ENCODE assay signal across 15 cellular contexts in the genomic region with DNA sequence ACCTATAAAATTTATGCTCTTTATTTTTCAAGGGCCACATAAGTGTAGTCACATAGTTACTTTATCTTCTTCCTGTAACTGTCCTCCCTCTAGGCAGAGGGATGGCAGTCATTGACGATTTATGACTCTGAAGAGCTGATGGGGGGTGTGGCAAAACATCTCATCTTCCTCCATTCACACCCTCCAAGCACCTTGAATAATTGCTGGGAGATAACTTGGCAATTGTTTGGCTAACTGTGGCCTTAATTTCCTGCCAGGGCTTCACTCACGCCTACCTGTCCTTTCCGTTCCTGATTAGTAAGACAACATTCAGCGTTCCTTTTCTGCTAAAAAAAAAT.
DNase-seq lines count a peak whose midpoint lies in the region; ATAC-seq, FAIRE-seq and TF ChIP-seq lines count a peak whose summit lies in the region.
"Had no signal": no experiment of that assay in that cellular context is flagged by ENCODE, and none has a peak within 500 bp of the region (broad histone marks: within the 10 kb centered on the region; RNA-seq: fewer than 3 reads in every experiment).

No MANE protein-coding gene starts in this region.

- no peak for TF ChIP-seq RAD21 in HepG2 (CRISPR knock-in tag; IDR thresholded peaks at IDR 0.05)

- H4K20me1 ChIP-seq in HepG2 (ENCODE audit: insufficient read depth, low read length): no peaks in the 10 kb centered on the region
- H4K20me1 ChIP-seq in OCI-LY7 (ENCODE audit: insufficient read depth, low read length): no peaks in the 10 kb centered on the region

- no peaks in the 10 kb centered on the region for H3K9me3 ChIP-seq in right lobe of liver
- no peaks in the 10 kb centered on the region for H3K9me3 ChIP-seq in HepG2 (ENCODE audit: low read length)
- H3K9me3 ChIP-seq in OCI-LY7 (ENCODE audit: low read length): no peaks in the 10 kb centered on the region
- H3K9me3 ChIP-seq in upper lobe of right lung: no peaks in the 10 kb centered on the region
- H3K9me3 ChIP-seq: BE2C had no signal

- in situ Hi-C loops in HepG2 (cut with HindIII; ENCODE audit: extremely low pct_ligation_motif_present, low pct_unique_long_range_greater_than_20kb): no loop called here

- H3K4me2 ChIP-seq in HepG2 (ENCODE audit: low read depth, low read length) (no peak overlapping the region), OCI-LY7 (ENCODE audit: low read length) (peak overlapping the region; percentile 55)

- BruUV-seq in HepG2 (replicated peaks; lab: Mats Ljungman, UMichigan) (no TSS peak), OCI-LY7 (replicated peaks; lab: Mats Ljungman, UMichigan) (no TSS peak)

- H3K9me2 ChIP-seq in OCI-LY7 (ENCODE audit: insufficient read depth, low read length): no peaks in the 10 kb centered on the region

- TF ChIP-seq EP300 in HepG2 (IDR thresholded peaks at IDR 0.05; ENCODE audit: low read depth in 2 of 2, low read length in 2 of 2) (no peak), HepG2 (CRISPR knock-in tag; IDR thresholded peaks at IDR 0.05; ENCODE audit: borderline replicate concordance) (no peak)

- H3K4me1 ChIP-seq in right lobe of liver (peaks cover 0 to 46% (median 17%) of the 10 kb centered on the region in 4 donors), HepG2 (ENCODE audit: insufficient read depth, low read length) (no peaks in the 10 kb centered on the region), OCI-LY7 (ENCODE audit: insufficient read depth, low read length, poor library complexity, severe bottlenecking) (peaks cover 42% of the 10 kb centered on the region), foreskin keratinocyte (peaks cover 25% of the 10 kb centered on the region), upper lobe of right lung (peaks cover 20% of the 10 kb centered on the region)

- TF ChIP-seq CTCF in right lobe of liver (IDR thresholded peaks at IDR 0.05) (no peak), HepG2 (CRISPR knock-in tag; IDR thresholded peaks at IDR 0.05) (no peak), OCI-LY7 (conservative IDR thresholded peaks at IDR 0.05; ENCODE audit: low read length) (no peak), foreskin keratinocyte (conservative IDR thresholded peaks at IDR 0.05) (no peak), upper lobe of right lung (IDR thresholded peaks at IDR 0.05) (no peak)

- no peaks in the 10 kb centered on the region for H3K27me3 ChIP-seq in right lobe of liver
- no peaks in the 10 kb centered on the region for H3K27me3 ChIP-seq in HepG2 (ENCODE audit: control insufficient read depth in 1 of 2, insufficient read depth in 2 of 2, low read length in 2 of 2)
- no peaks in the 10 kb centered on the region for H3K27me3 ChIP-seq in foreskin keratinocyte
- no peaks in the 10 kb centered on the region for H3K27me3 ChIP-seq in upper lobe of right lung
- H3K27me3 ChIP-seq: BE2C had no signal

- 27% methylated on average over 4 of the region's 4 CpGs for WGBS in right lobe of liver (ENCODE audit: insufficient coverage, low coverage, low lambda C conversion rate, missing lambda C conversion rate)
- 46% methylated on average over 4 of the region's 4 CpGs for WGBS in HepG2 (ENCODE audit: low lambda C conversion rate)

- no peak overlapping the region for H3K9ac ChIP-seq in HepG2 (ENCODE audit: insufficient read depth, low read depth, low read length)

- TF ChIP-seq POLR2A in right lobe of liver (IDR thresholded peaks at IDR 0.05): no peak
- TF ChIP-seq POLR2A in HepG2 (IDR thresholded peaks at IDR 0.05; ENCODE audit: insufficient read depth in 1 of 2, low read depth in 2 of 2, low read length in 2 of 2): no peak

- no peak for FAIRE-seq in HepG2 (lab: Jason Lieb, UNC)
- FAIRE-seq: kidney had no signal

- no peaks in the 10 kb centered on the region for H3K79me2 ChIP-seq in HepG2 (ENCODE audit: insufficient read depth, low read length)
- H3K79me2 ChIP-seq in OCI-LY7 (ENCODE audit: insufficient read depth, low read depth, low read length): no peaks in the 10 kb centered on the region

- POLR2A ChIA-PET in HepG2 (lab: Yijun Ruan, JAX): no interaction called here
- POLR2A ChIA-PET in OCI-LY7 (lab: Charles Lee): interaction anchor here (0.5 to 1.0 kb wide), 3 partner anchors 15 to 215 kb away, joined by 3 read pairs; no protein-coding TSS in a partner anchor

- DNase-seq in right lobe of liver: no peak
- DNase-seq in HepG2 (ENCODE audit: low spot score): no peak
- DNase-seq in OCI-LY7 (ENCODE audit: low spot score): no peak
- DNase-seq in foreskin keratinocyte: no peak
- no peak for DNase-seq in upper lobe of right lung
- no peak for DNase-seq in MV-4-11 (lab: John Stamatoyannopoulos, UW)
- DNase-seq in stimulated activated naive CD4-positive, alpha-beta T cell treated with Interleukin-2 at 50 U/mL for 16 hours (lab: John Stamatoyannopoulos, UW): no peak
- DNase-seq in NCI-H526 (lab: John Stamatoyannopoulos, UW): no peak
- DNase-seq: activated CD8-positive, alpha-beta memory T cell treated with anti-CD3 and anti-CD28 coated beads, Interleukin-2, amount 50 U/mL, for 4 hours; BE2C; foreskin melanocyte; kidney; NCI-H446; Right ventricle myocardium superior had no signal

- CTCF ChIA-PET in HepG2 (lab: Yijun Ruan, JAX; ENCODE audit: low intra/inter-chr PET ratio, low total read pairs) (no interaction called here), OCI-LY7 (lab: Charles Lee; ENCODE audit: unreplicated experiment) (no interaction called here)

- H3K36me3 ChIP-seq in right lobe of liver (peaks cover 0 to 2% (median 0%) of the 10 kb centered on the region in 4 donors), HepG2 (replicated peaks in 1 of 2; ENCODE audit: control insufficient read depth in 1 of 2, insufficient read depth in 2 of 2, low read length in 2 of 2) (no peaks in the 10 kb centered on the region), OCI-LY7 (ENCODE audit: insufficient read depth, low read length) (no peaks in the 10 kb centered on the region), upper lobe of right lung (peaks cover 24% of the 10 kb centered on the region)
- H3K36me3 ChIP-seq: BE2C had no signal

- H3K27ac ChIP-seq in right lobe of liver: peak overlapping the region in 2 of 3 donors; percentile 61 to 77
- no peak overlapping the region for H3K27ac ChIP-seq in HepG2 (ENCODE audit: extremely low read length, insufficient read depth, low read length)
- no peak overlapping the region for H3K27ac ChIP-seq in OCI-LY7 (ENCODE audit: low read depth, low read length, poor library complexity, severe bottlenecking)
- H3K27ac ChIP-seq in foreskin keratinocyte: peak overlapping the region; percentile 62
- H3K27ac ChIP-seq in upper lobe of right lung: peak overlapping the region; percentile 56

- intact Hi-C loops in right lobe of liver (cut with DNase I): no loop called here
- intact Hi-C loops in HepG2 (cut with micrococcal nuclease; ENCODE audit: unreplicated experiment): no loop called here
- intact Hi-C loops in OCI-LY7 (cut with micrococcal nuclease; ENCODE audit: unreplicated experiment): no loop called here
- intact Hi-C loops in upper lobe of right lung (cut with DNase I): no loop called here

- ATAC-seq in right lobe of liver (no peak), HepG2 (no peak), foreskin keratinocyte (peak; percentile 13), upper lobe of right lung (no peak)

- H3K4me3 ChIP-seq in right lobe of liver (no peak overlapping the region), HepG2 (replicated peaks in 1 of 3; ENCODE audit: insufficient read depth in 1 of 3, low read depth in 2 of 3, low read length in 3 of 3) (no peak overlapping the region), OCI-LY7 (ENCODE audit: low read depth, low read length, poor library complexity, severe bottlenecking) (peak overlapping the region; percentile 21), upper lobe of right lung (no peak overlapping the region)
- H3K4me3 ChIP-seq: GM23338 had no signal

- no peak overlapping the region for H2AFZ ChIP-seq in HepG2 (ENCODE audit: low read length)
- H2AFZ ChIP-seq in OCI-LY7 (ENCODE audit: low read length): peak overlapping the region; percentile 84
- H2AFZ ChIP-seq: GM23338 had no signal

TF ChIP-seq in HepG2, 621 proteins besides CTCF, POLR2A, EP300 and RAD21:
- TF ChIP-seq, protein P1, sequence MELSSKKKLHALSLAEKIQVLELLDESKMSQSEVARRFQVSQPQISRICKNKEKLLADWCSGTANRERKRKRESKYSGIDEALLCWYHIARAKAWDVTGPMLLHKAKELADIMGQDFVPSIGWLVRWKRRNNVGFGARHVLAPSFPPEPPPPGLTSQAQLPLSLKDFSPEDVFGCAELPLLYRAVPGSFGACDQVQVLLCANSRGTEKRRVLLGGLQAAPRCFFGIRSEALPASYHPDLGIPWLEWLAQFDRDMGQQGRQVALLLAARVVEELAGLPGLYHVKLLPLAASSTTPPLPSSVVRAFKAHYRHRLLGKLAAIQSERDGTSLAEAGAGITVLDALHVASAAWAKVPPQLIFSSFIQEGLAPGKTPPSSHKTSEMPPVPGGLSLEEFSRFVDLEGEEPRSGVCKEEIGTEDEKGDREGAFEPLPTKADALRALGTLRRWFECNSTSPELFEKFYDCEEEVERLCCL (CRISPR knock-in tag; IDR thresholded peaks at IDR 0.05; ENCODE audit: borderline replicate concordance): no peak
- no peak for TF ChIP-seq FOXA1 (IDR thresholded peaks at IDR 0.05)
- no peak for TF ChIP-seq FOXA1 (CRISPR knock-in tag; IDR thresholded peaks at IDR 0.05)
- no peak for TF ChIP-seq ZNF766 (CRISPR knock-in tag; IDR thresholded peaks at IDR 0.05; ENCODE audit: borderline replicate concordance)

Comparison
In these comparisons a context has a peak if more than half of its experiments do, and no peak if none do; other contexts are left out.
1. H3K27ac ChIP-seq: peak in right lobe of liver (2 of 3), foreskin keratinocyte (single experiment) and upper lobe of right lung (single experiment); none in HepG2 (single experiment) and OCI-LY7 (single experiment).